In genomic region chr6:42383421-42384208, GRCh38 we compare ENCODE assay signal across 1 cellular context.
TF ChIP-seq lines count a peak whose summit lies in the region.

No MANE protein-coding gene starts in this region.

TF ChIP-seq in IMR-90, 13 proteins besides CTCF, POLR2A, EP300 and RAD21:
- TF ChIP-seq USF2 (IDR thresholded peaks at IDR 0.05; ENCODE audit: low read depth, low read length) (no peak), CHD1 (IDR thresholded peaks at IDR 0.05; ENCODE audit: low read depth, low read length) (no peak), CEBPB (IDR thresholded peaks at IDR 0.05; ENCODE audit: low read depth, low read length) (no peak), FOS (IDR thresholded peaks at IDR 0.05; ENCODE audit: low read depth, low read length) (no peak), RCOR1 (IDR thresholded peaks at IDR 0.05; ENCODE audit: insufficient replicate concordance, low read length) (no peak), NFE2L2 (IDR thresholded peaks at IDR 0.05; ENCODE audit: low read depth, low read length) (no peak), BHLHE40 (IDR thresholded peaks at IDR 0.05; ENCODE audit: low read depth, low read length) (no peak), MAFK (IDR thresholded peaks at IDR 0.05; ENCODE audit: low read depth, low read length) (no peak), ELK1 (IDR thresholded peaks at IDR 0.05; ENCODE audit: borderline replicate concordance, low read depth, low read length) (no peak), MAZ (IDR thresholded peaks at IDR 0.05; ENCODE audit: borderline replicate concordance, low read depth, low read length) (no peak), RFX5 (IDR thresholded peaks at IDR 0.05; ENCODE audit: low read depth, low read length) (no peak), MXI1 (IDR thresholded peaks at IDR 0.05; ENCODE audit: borderline replicate concordance, low read depth, low read length) (no peak)
